In the genomic region with DNA sequence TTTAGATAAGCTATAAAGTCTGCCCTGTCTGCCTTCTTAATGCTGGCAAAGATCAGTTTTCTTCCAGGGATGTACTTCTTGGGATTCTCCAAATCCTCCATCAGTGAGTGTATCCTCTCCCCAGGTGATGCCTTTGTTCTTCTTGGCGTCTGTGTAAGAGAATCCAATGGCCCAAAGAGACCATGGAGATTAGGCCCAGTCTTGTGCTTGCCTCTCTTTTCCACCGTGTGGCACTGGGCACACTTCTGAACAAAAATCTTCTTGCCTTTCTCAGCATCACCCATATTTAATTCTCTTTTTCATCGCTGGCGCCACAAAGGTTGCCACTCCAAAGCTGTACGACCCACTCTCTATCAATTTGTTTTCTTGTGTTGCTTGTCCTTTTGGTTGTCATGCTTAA, we compare ENCODE assay signal across 1 cellular context.
TF ChIP-seq lines count a peak whose summit lies in the region.

No MANE protein-coding gene starts in this region.

TF ChIP-seq in HCT116, 20 proteins besides CTCF, POLR2A, EP300 and RAD21 (continued from another document):
- TF ChIP-seq, protein P1, sequence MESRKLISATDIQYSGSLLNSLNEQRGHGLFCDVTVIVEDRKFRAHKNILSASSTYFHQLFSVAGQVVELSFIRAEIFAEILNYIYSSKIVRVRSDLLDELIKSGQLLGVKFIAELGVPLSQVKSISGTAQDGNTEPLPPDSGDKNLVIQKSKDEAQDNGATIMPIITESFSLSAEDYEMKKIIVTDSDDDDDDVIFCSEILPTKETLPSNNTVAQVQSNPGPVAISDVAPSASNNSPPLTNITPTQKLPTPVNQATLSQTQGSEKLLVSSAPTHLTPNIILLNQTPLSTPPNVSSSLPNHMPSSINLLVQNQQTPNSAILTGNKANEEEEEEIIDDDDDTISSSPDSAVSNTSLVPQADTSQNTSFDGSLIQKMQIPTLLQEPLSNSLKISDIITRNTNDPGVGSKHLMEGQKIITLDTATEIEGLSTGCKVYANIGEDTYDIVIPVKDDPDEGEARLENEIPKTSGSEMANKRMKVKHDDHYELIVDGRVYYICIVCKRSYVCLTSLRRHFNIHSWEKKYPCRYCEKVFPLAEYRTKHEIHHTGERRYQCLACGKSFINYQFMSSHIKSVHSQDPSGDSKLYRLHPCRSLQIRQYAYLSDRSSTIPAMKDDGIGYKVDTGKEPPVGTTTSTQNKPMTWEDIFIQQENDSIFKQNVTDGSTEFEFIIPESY (IDR thresholded peaks at IDR 0.05; ENCODE audit: extremely low read depth, insufficient replicate concordance, low read length), result no peak
- TF ChIP-seq SRF (IDR thresholded peaks at IDR 0.05; ENCODE audit: low read depth) (no peak), CBX3 (IDR thresholded peaks at IDR 0.05; ENCODE audit: low read depth) (no peak), YY1 (IDR thresholded peaks at IDR 0.05; ENCODE audit: extremely low read depth, insufficient replicate concordance, low read depth, low read length) (no peak), TCF7L2 (IDR thresholded peaks at IDR 0.05; ENCODE audit: borderline replicate concordance, extremely low read depth, insufficient read depth, insufficient read length) (no peak), EZH2phosphoT487 (IDR thresholded peaks at IDR 0.05; ENCODE audit: borderline replicate concordance) (no peak), ZNF274 (IDR thresholded peaks at IDR 0.05; ENCODE audit: low read depth, low read length) (no peak)
- TF ChIP-seq, protein P2, sequence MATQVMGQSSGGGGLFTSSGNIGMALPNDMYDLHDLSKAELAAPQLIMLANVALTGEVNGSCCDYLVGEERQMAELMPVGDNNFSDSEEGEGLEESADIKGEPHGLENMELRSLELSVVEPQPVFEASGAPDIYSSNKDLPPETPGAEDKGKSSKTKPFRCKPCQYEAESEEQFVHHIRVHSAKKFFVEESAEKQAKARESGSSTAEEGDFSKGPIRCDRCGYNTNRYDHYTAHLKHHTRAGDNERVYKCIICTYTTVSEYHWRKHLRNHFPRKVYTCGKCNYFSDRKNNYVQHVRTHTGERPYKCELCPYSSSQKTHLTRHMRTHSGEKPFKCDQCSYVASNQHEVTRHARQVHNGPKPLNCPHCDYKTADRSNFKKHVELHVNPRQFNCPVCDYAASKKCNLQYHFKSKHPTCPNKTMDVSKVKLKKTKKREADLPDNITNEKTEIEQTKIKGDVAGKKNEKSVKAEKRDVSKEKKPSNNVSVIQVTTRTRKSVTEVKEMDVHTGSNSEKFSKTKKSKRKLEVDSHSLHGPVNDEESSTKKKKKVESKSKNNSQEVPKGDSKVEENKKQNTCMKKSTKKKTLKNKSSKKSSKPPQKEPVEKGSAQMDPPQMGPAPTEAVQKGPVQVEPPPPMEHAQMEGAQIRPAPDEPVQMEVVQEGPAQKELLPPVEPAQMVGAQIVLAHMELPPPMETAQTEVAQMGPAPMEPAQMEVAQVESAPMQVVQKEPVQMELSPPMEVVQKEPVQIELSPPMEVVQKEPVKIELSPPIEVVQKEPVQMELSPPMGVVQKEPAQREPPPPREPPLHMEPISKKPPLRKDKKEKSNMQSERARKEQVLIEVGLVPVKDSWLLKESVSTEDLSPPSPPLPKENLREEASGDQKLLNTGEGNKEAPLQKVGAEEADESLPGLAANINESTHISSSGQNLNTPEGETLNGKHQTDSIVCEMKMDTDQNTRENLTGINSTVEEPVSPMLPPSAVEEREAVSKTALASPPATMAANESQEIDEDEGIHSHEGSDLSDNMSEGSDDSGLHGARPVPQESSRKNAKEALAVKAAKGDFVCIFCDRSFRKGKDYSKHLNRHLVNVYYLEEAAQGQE (IDR thresholded peaks at IDR 0.05; ENCODE audit: low read depth), result no peak
- TF ChIP-seq, protein P3, sequence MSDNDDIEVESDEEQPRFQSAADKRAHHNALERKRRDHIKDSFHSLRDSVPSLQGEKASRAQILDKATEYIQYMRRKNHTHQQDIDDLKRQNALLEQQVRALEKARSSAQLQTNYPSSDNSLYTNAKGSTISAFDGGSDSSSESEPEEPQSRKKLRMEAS (IDR thresholded peaks at IDR 0.05), result no peak
